Comparison of ENCODE assay signal across 24 cellular contexts in genomic region chr2:71552861-71553301, GRCh38.
"Had no signal": no experiment of that assay in that cellular context is flagged by ENCODE, and none has a peak within 500 bp of the region (broad histone marks: within the 10 kb centered on the region; RNA-seq: fewer than 3 reads in every experiment).

No MANE protein-coding gene starts in this region.

- H3K4me1 ChIP-seq: heart right ventricle, left lung, testis, tibial nerve, upper lobe of right lung had no signal

- H3K27me3 Mint-ChIP-seq: progenitor cell of endocrine pancreas had no signal

- H3K9me3 Mint-ChIP-seq: stimulated activated memory B cell treated with anti-CD40 and anti-IgM and Interleukin-4, amounts not matched to agents 10 μg/mL and 1 μg/mL and 100 μg/mL, for 72 hours; stimulated activated naive CD8-positive, alpha-beta T cell treated with anti-CD3 and anti-CD28 coated beads, Interleukin-15, Interleukin-2, amounts not matched to agents 100 ng/mL and 50 ng/mL, for 24 hours had no signal

- H3K36me3 ChIP-seq: ovary, tibial nerve, upper lobe of right lung had no signal

- H3K9me3 ChIP-seq: heart right ventricle, left lung, ovary, right lobe of liver, testis, tibial nerve, upper lobe of right lung had no signal

- H3K4me1 Mint-ChIP-seq: stimulated activated memory B cell treated with anti-CD40 and anti-IgM and Interleukin-4, amounts not matched to agents 10 μg/mL and 1 μg/mL and 100 μg/mL, for 72 hours had no signal

- H3K36me3 Mint-ChIP-seq: stimulated activated memory B cell treated with anti-CD40 and anti-IgM and Interleukin-4, amounts not matched to agents 10 μg/mL and 1 μg/mL and 100 μg/mL, for 72 hours had no signal

- H3K4me3 ChIP-seq: dorsolateral prefrontal cortex, heart right ventricle, left lung, lung, ovary, right lobe of liver, testis, tibial nerve, upper lobe of right lung had no signal

- DNase-seq: central memory CD4-positive, alpha-beta T cell; cortex of kidney; effector CD8-positive, alpha-beta T cell; heart right ventricle; hypothalamus; mesenchymal stem cell; midbrain; nephron progenitor cell; ovary; stimulated activated CD4-positive, alpha-beta T cell treated with anti-CD3 and anti-CD28 coated beads, Interleukin-15, amount 100 ng/mL, for 24 hours; stimulated activated CD4-positive, alpha-beta T cell treated with anti-CD3 and anti-CD28 coated beads, Interleukin-1b, Interleukin-23, amount 100 ng/mL, for 48 hours; stimulated activated CD4-positive, alpha-beta T cell treated with anti-CD3 and anti-CD28 coated beads, Interleukin-4, amount 100 ng/mL, for 24 hours; testis had no signal

- H3K4me3 Mint-ChIP-seq: nephron progenitor cell; stimulated activated memory B cell treated with anti-CD40 and anti-IgM and Interleukin-4, amounts not matched to agents 10 μg/mL and 1 μg/mL and 100 μg/mL, for 72 hours; stimulated activated naive CD8-positive, alpha-beta T cell treated with anti-CD3 and anti-CD28 coated beads, Interleukin-15, Interleukin-2, amounts not matched to agents 100 ng/mL and 50 ng/mL, for 24 hours had no signal

- FAIRE-seq: frontal cortex, islet of Langerhans had no signal

- H3K27ac Mint-ChIP-seq: nephron progenitor cell; progenitor cell of endocrine pancreas; stimulated activated memory B cell treated with anti-CD40 and anti-IgM and Interleukin-4, amounts not matched to agents 10 μg/mL and 1 μg/mL and 100 μg/mL, for 72 hours; stimulated activated naive CD8-positive, alpha-beta T cell treated with anti-CD3 and anti-CD28 coated beads, Interleukin-15, Interleukin-2, amounts not matched to agents 100 ng/mL and 50 ng/mL, for 24 hours had no signal

- ATAC-seq: heart right ventricle; left lung; right lobe of liver; stimulated activated memory B cell treated with anti-CD40 and anti-IgM and Interleukin-4, amounts not matched to agents 10 μg/mL and 1 μg/mL and 100 μg/mL, for 72 hours; upper lobe of right lung had no signal

- H3K27ac ChIP-seq: heart right ventricle, left lung, ovary, right lobe of liver, testis, tibial nerve, upper lobe of right lung had no signal

- H3K27me3 ChIP-seq: dorsolateral prefrontal cortex, heart right ventricle, left lung, ovary, right lobe of liver, testis, upper lobe of right lung had no signal
